In the genomic region with DNA sequence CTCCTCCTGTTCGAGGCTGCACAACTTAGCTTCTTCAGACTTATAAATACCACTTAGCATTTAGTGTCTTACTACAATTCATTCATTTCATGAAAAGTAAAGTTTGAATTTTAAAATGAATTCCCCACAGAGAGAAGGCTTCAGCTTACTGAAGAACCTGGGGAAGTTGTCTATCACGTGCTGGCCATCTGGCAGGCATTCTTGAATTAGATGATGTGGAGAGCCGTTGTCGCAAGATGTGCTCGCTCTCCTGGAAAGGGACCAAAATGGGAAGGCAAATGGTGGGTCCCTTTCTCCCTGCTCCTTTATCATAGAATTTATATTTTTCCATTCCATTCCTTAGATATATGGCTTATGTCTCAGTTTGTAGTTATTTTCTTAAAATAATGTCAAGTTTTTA, we compare ENCODE assay signal across 1 cellular context.
TF ChIP-seq lines count a peak whose summit lies in the region.

No MANE protein-coding gene starts in this region.

TF ChIP-seq in H1, 55 proteins besides CTCF, POLR2A, EP300 and RAD21:
- no peak for TF ChIP-seq EZH2 (IDR thresholded peaks at IDR 0.05; ENCODE audit: low read depth, low read length, severe bottlenecking)
- TF ChIP-seq TCF12 (IDR thresholded peaks at IDR 0.05; ENCODE audit: low read depth, low read length): no peak
- no peak for TF ChIP-seq TEAD4 (IDR thresholded peaks at IDR 0.05; ENCODE audit: low read depth, low read length)
- no peak for TF ChIP-seq RXRA (IDR thresholded peaks at IDR 0.05; ENCODE audit: insufficient read depth, low read depth, low read length)
- no peak for TF ChIP-seq TBP (IDR thresholded peaks at IDR 0.05; ENCODE audit: low read depth, low read length)
- TF ChIP-seq TAF1 (IDR thresholded peaks at IDR 0.05; ENCODE audit: low read depth, low read length): no peak
- no peak for TF ChIP-seq NRF1 (IDR thresholded peaks at IDR 0.05; ENCODE audit: low read depth, low read length)
- no peak for TF ChIP-seq ASH2L (IDR thresholded peaks at IDR 0.05; ENCODE audit: low read length)
- no peak for TF ChIP-seq CBX5 (IDR thresholded peaks at IDR 0.05; ENCODE audit: low read depth, low read length)
- TF ChIP-seq RFX5 (IDR thresholded peaks at IDR 0.05; ENCODE audit: borderline replicate concordance, low read depth, low read length): no peak
